ENCODE assay signal across 16 cellular contexts in the genomic region with DNA sequence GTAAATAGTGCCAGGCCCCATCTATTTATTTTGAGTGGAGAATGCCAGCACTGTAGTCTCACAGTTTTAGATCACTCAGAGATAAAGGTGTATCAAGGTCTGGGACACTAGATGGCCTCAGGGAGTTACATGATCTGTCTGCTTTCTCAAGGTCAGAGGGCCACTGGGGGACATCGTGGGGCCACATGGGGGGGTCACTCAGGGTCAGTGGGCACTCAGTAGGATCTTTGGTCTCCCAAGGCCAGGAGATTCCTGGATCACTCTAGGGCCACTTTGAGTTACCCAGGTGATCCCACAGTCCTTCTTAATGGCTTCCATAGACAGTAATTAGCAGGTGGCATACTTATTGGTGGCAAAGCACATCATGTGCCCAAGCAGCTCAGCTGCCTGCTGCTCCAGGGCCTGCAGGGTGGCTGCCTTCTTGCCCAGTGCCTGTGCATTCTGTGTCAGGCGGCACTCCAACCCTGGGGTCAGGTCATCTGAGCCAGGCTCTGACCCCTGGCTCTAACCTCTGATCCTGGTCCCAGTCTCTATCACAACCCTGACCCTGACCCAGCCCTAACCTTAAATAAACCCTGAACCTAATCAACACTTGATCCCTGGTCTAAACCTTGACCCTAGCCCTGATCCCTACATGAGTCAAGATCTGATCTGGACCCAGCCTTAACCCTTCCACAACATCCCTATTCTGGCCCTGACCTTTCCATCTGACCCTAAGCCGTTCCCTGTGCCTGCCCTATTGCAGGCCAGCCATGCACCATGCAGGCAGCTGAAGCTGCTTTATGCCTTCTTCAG. TPM values are rescaled to one million over a fixed set of nuclear protein-coding genes. Genes with fewer than 3 reads are reported as not detected.
DNase-seq lines count a peak whose midpoint lies in the region; ATAC-seq and TF ChIP-seq lines count a peak whose summit lies in the region.
"Had no signal": no experiment of that assay in that cellular context is flagged by ENCODE, and none has a peak within 500 bp of the region (broad histone marks: within the 10 kb centered on the region; RNA-seq: fewer than 3 reads in every experiment).

No MANE protein-coding gene starts in this region.

- DNase-seq in HCT116 (ENCODE audit: low read depth, low spot score), result peak; percentile 13
- no peak for DNase-seq in T-helper 17 cell
- no peak for DNase-seq in left ventricle myocardium inferior
- no peak for DNase-seq in psoas muscle
- DNase-seq in NCI-H146 (lab: John Stamatoyannopoulos, UW), result no peak
- DNase-seq in UCSD-AML1 (lab: John Stamatoyannopoulos, UW; ENCODE audit: unreplicated experiment), result no peak
- no peak for DNase-seq in NCI-H774 (lab: John Stamatoyannopoulos, UW)
- DNase-seq: activated CD4-positive, alpha-beta T cell treated with anti-CD3 and anti-CD28 coated beads for 36 hours; pancreas had no signal

- peak overlapping the region; percentile 100 for H3K4me2 ChIP-seq in HCT116 (ENCODE audit: low read length)
- H3K4me2 ChIP-seq: KMS-11 had no signal

- H4K20me1 ChIP-seq in HCT116 (ENCODE audit: insufficient read depth), result no peaks in the 10 kb centered on the region

- H3K79me2 ChIP-seq in HCT116 (ENCODE audit: insufficient read depth, low read length), result peaks cover 11% of the 10 kb centered on the region; the same call in 1 of the 2 replicates

- no peak overlapping the region for H3K4me3 Mint-ChIP-seq in T-helper 17 cell
- H3K4me3 Mint-ChIP-seq: activated CD4-positive, alpha-beta T cell treated with anti-CD3 and anti-CD28 coated beads for 36 hours; activated T-helper 1 cell treated with anti-CD3 and anti-CD28 coated beads, Interleukin-12 subunit alpha, Interleukin-12 subunit beta, Interleukin-2, Interleukin-4 antibody, amounts not matched to agents 30 ng/mL and 10 ng/mL and 1 ng/mL, durations not matched to agents 14 hours and 24 hours and 36 hours; central memory CD8-positive, alpha-beta T cell; stimulated activated naive CD8-positive, alpha-beta T cell treated with anti-CD3 and anti-CD28 coated beads, Interleukin-15, Interleukin-2, amounts not matched to agents 100 ng/mL and 50 ng/mL, for 24 hours had no signal

- 51 to 61% (median 59%) methylated on average over 3 of the region's 3 CpGs for WGBS in psoas muscle, 3 donors

- peaks cover 47% of the 10 kb centered on the region for H3K27me3 Mint-ChIP-seq in T-helper 17 cell

- H3K27me3 ChIP-seq in HCT116 (ENCODE audit: insufficient read depth, low read length), result no peaks in the 10 kb centered on the region
- H3K27me3 ChIP-seq in left ventricle myocardium inferior (ENCODE audit: low read depth), result peaks cover 3% of the 10 kb centered on the region
- H3K27me3 ChIP-seq in psoas muscle (ENCODE audit: insufficient read depth in 3 of 3, low read length in 2 of 3), result peaks cover 0 to 2% (median 0%) of the 10 kb centered on the region in 3 donors
- H3K27me3 ChIP-seq: pancreas, SJSA1 had no signal

- peaks cover 3% of the 10 kb centered on the region for H3K4me1 Mint-ChIP-seq in T-helper 17 cell
- H3K4me1 Mint-ChIP-seq: central memory CD8-positive, alpha-beta T cell had no signal

- H3K9me2 ChIP-seq in HCT116 (ENCODE audit: insufficient read depth), result no peaks in the 10 kb centered on the region

- H2AFZ ChIP-seq in HCT116 (ENCODE audit: low read depth, low read length, poor library complexity, severe bottlenecking), result no peak overlapping the region

- ATAC-seq in HCT116 (no peak), T-helper 17 cell (no peak), psoas muscle (no peak), GM18861 (IDR thresholded peaks at IDR 0.05; ENCODE audit: unreplicated experiment) (no peak)
- ATAC-seq: activated CD4-positive, alpha-beta T cell treated with anti-CD3 and anti-CD28 coated beads for 36 hours had no signal

- H3K27ac Mint-ChIP-seq in T-helper 17 cell, result peak overlapping the region; percentile 27
- H3K27ac Mint-ChIP-seq: activated CD4-positive, alpha-beta T cell treated with anti-CD3 and anti-CD28 coated beads for 36 hours; activated T-helper 1 cell treated with anti-CD3 and anti-CD28 coated beads, Interleukin-12 subunit alpha, Interleukin-12 subunit beta, Interleukin-2, Interleukin-4 antibody, amounts not matched to agents 30 ng/mL and 10 ng/mL and 1 ng/mL, durations not matched to agents 14 hours and 24 hours and 36 hours; stimulated activated naive CD8-positive, alpha-beta T cell treated with anti-CD3 and anti-CD28 coated beads, Interleukin-15, Interleukin-2, amounts not matched to agents 100 ng/mL and 50 ng/mL, for 24 hours had no signal

- peak in 2 of 3 experiments; percentile 21 to 36; a peak in 3 of 6 replicates for TF ChIP-seq CTCF in HCT116 (IDR thresholded peaks at IDR 0.05 in 2 of 3, conservative IDR thresholded peaks at IDR 0.05 in 1 of 3; ENCODE audit: borderline replicate concordance in 1 of 3, insufficient read depth in 1 of 3, low read depth in 2 of 3, low read length in 2 of 3)
- no peak for TF ChIP-seq CTCF in left ventricle myocardium inferior (IDR thresholded peaks at IDR 0.05; ENCODE audit: borderline replicate concordance)
- no peak for TF ChIP-seq CTCF in psoas muscle (IDR thresholded peaks at IDR 0.05)

- intact Hi-C loops in HCT116 (cut with micrococcal nuclease) (loop anchor here (1.0 kb wide), 1 partner anchor 315 kb away; no protein-coding TSS in a partner anchor), left ventricle myocardium inferior (cut with micrococcal nuclease) (no loop called here), psoas muscle (cut with DNase I) (no loop called here)

- peak overlapping the region; percentile 87; the same call in 1 of the 2 replicates for H3K9ac ChIP-seq in HCT116 (ENCODE audit: low read length)
- H3K9ac ChIP-seq: KMS-11 had no signal

- no peak for TF ChIP-seq RAD21 in HCT116 (IDR thresholded peaks at IDR 0.05; ENCODE audit: low read depth)

- CTCF ChIA-PET in HCT116 (lab: Charles Lee), result interaction anchor here (0.7 to 2.7 kb wide), 3 partner anchors 14 to 314 kb away, joined by 3 to 13 read pairs (median 12); a partner anchor contains a TSS

- H3K36me3 ChIP-seq in HCT116 (ENCODE audit: control insufficient read depth in 1 of 2, insufficient read depth in 2 of 2, low read length in 2 of 2) (no peaks in the 10 kb centered on the region; a peak in 1 of 4 replicates), left ventricle myocardium inferior (peaks cover 16% of the 10 kb centered on the region), psoas muscle (ENCODE audit: insufficient read depth in 1 of 2, low read depth in 1 of 2) (peaks cover 0 to 16% of the 10 kb centered on the region in 2 donors)
- H3K36me3 ChIP-seq: pancreas had no signal

- peaks cover 2% of the 10 kb centered on the region for H3K36me3 Mint-ChIP-seq in T-helper 17 cell (ENCODE audit: low read depth)

- no peaks in the 10 kb centered on the region for H3K9me3 ChIP-seq in HCT116 (ENCODE audit: control insufficient read depth in 1 of 2, insufficient read depth in 1 of 2, low read depth in 1 of 2, low read length in 2 of 2)
- no peaks in the 10 kb centered on the region for H3K9me3 ChIP-seq in T-helper 17 cell (ENCODE audit: control insufficient read depth, low read length, poor library complexity, severe bottlenecking)
- H3K9me3 ChIP-seq in left ventricle myocardium inferior (replicated peaks), result no peaks in the 10 kb centered on the region
- H3K9me3 ChIP-seq in psoas muscle, result no peaks in the 10 kb centered on the region
- H3K9me3 ChIP-seq: HAP-1, pancreas, SJSA1 had no signal

- BruUV-seq in HCT116 (replicated peaks; lab: Mats Ljungman, UMichigan), result no TSS peak

- POLR2A ChIA-PET in HCT116 (lab: Charles Lee), result interaction anchor here (2.6 kb wide), 1 partner anchor 41 kb away, joined by 23 read pairs; a partner anchor contains a TSS

- no peak for TF ChIP-seq POLR2A in HCT116 (IDR thresholded peaks at IDR 0.05; ENCODE audit: borderline replicate concordance, extremely low read depth, insufficient read depth, insufficient read length)

- peaks cover 16 to 46% of the 10 kb centered on the region in 2 experiments for H3K4me1 ChIP-seq in HCT116 (ENCODE audit: control insufficient read depth in 1 of 2, insufficient read depth in 2 of 2, low read length in 2 of 2)
- H3K4me1 ChIP-seq in left ventricle myocardium inferior, result peaks cover 51% of the 10 kb centered on the region
- H3K4me1 ChIP-seq in psoas muscle, result peaks cover 18% of the 10 kb centered on the region

- H3K27ac ChIP-seq in HCT116 (ENCODE audit: low read depth, low read length), result peak overlapping the region; percentile 89
- H3K27ac ChIP-seq in left ventricle myocardium inferior (replicated peaks), result peak overlapping the region; percentile 94
- H3K27ac ChIP-seq in psoas muscle, result peak overlapping the region; percentile 76
- H3K27ac ChIP-seq: KMS-11 had no signal

- peak overlapping the region; percentile 70 to 91; a peak in 3 of 4 replicates for H3K4me3 ChIP-seq in HCT116 (replicated peaks in 1 of 2; ENCODE audit: low read depth in 1 of 2, low read length in 2 of 2)
- H3K4me3 ChIP-seq in left ventricle myocardium inferior, result peak overlapping the region; percentile 93
- H3K4me3 ChIP-seq in psoas muscle, result no peak overlapping the region

- RAD21 ChIA-PET in HCT116 (lab: Charles Lee; ENCODE audit: low non-redundant PET in 1 of 2, low total read pairs in 2 of 2, uncharacterized antibody in 2 of 2, unreplicated experiment in 2 of 2), result interaction anchor here in 1 of 2 experiments (0.6 kb wide), 1 partner anchor 10 kb away, joined by 3 read pairs; no protein-coding TSS in a partner anchor

RNA-seq across cellular contexts. Expression of a gene that starts 1.8 kb away (rescaled TPM):
- total RNA-seq in HCT116 (2021; ENCODE audit: unreplicated experiment) (213 TPM), T-helper 17 cell (1 to 10 TPM in 1 of 2 donors, under 1 TPM in 1; 0.65 to 3.3 TPM), left ventricle myocardium inferior (772 TPM), psoas muscle (100 to 1,000 TPM; 133 to 220 (median 141) TPM)
- 277 and 293 TPM in 2 replicates for polyA plus RNA-seq in HCT116 (2012)
- 100 to 1,000 TPM in 1 of 3 donors, 10 to 100 TPM in 2; 81.6 to 123 (median 95.3) TPM for polyA plus RNA-seq in psoas muscle
- total RNA-seq: activated T-helper 1 cell treated with anti-CD3 and anti-CD28 coated beads, Interleukin-12 subunit alpha, Interleukin-12 subunit beta, Interleukin-2, Interleukin-4 antibody, amounts not matched to agents 30 ng/mL and 10 ng/mL and 1 ng/mL, durations not matched to agents 14 hours and 24 hours and 36 hours had no signal

RNA-seq across cellular contexts. Expression of a gene that starts 14.0 kb away (rescaled TPM):
- 92.8 TPM for total RNA-seq in HCT116 (2021; ENCODE audit: unreplicated experiment)
- polyA plus RNA-seq in HCT116 (2012), result 58.3 and 75.2 TPM in 2 replicates
- total RNA-seq in T-helper 17 cell, result 10 to 100 TPM; 51.4 to 56.6 TPM
- 62.5 TPM for total RNA-seq in left ventricle myocardium inferior
- 100 to 1,000 TPM in 2 of 4 donors, 10 to 100 TPM in 2; 79.5 to 109 (median 96.3) TPM for total RNA-seq in psoas muscle
- polyA plus RNA-seq in psoas muscle, result 10 to 100 TPM; 29.5 to 94.0 (median 42.9) TPM

RNA-seq across cellular contexts. Expression of a gene that starts 30.1 kb away (rescaled TPM):
- total RNA-seq in HCT116 (2021; ENCODE audit: unreplicated experiment) (346 TPM), T-helper 17 cell (100 to 1,000 TPM; 214 to 269 TPM), left ventricle myocardium inferior (203 TPM), psoas muscle (100 to 1,000 TPM; 120 to 200 (median 144) TPM)
- 451 and 469 TPM in 2 replicates for polyA plus RNA-seq in HCT116 (2012)
- 100 to 1,000 TPM; 142 to 166 (median 157) TPM for polyA plus RNA-seq in psoas muscle

RNA-seq across cellular contexts. Expression of a gene that starts 31.5 kb away (rescaled TPM):
- 32.8 TPM for total RNA-seq in HCT116 (2021; ENCODE audit: unreplicated experiment)
- 19.7 and 24.3 TPM in 2 replicates for polyA plus RNA-seq in HCT116 (2012)
- total RNA-seq in T-helper 17 cell, result 10 to 100 TPM; 13.7 to 13.9 TPM
- total RNA-seq in left ventricle myocardium inferior, result 11.9 TPM
- total RNA-seq in psoas muscle, result 10 to 100 TPM; 12.6 to 20.5 (median 14.7) TPM
- 10 to 100 TPM; 20.0 to 26.8 (median 20.8) TPM for polyA plus RNA-seq in psoas muscle

RNA-seq across cellular contexts. Expression of a gene that starts 36.7 kb away (rescaled TPM):
- total RNA-seq in HCT116 (2021; ENCODE audit: unreplicated experiment) (10.4 TPM), T-helper 17 cell (1 to 10 TPM; 1.7 to 8.7 TPM), left ventricle myocardium inferior (92.5 TPM), psoas muscle (10 to 100 TPM; 24.7 to 84.5 (median 29.2) TPM)
- polyA plus RNA-seq in HCT116 (2012), result 10.8 and 11.6 TPM in 2 replicates
- 10 to 100 TPM; 26.7 to 36.1 (median 28.3) TPM for polyA plus RNA-seq in psoas muscle

Comparison
In these comparisons a context has a peak if more than half of its experiments do, and no peak if none do; other contexts are left out.
1. CTCF ChIP-seq: peak in HCT116 (2 of 3); none in left ventricle myocardium inferior (single experiment) and psoas muscle (single experiment).
2. RNA of a gene that starts 1.8 kb away (total RNA-seq): 772 TPM in left ventricle myocardium inferior (single experiment), 213 TPM in HCT116 (single experiment) and 133 to 220 TPM in psoas muscle; 0.65 to 3.3 TPM in T-helper 17 cell; every median in the first group is over 10 times any median in the second.
3. Peak in every context shown above with its lines, with median percentiles within 50 percentile points of each other: H3K27ac ChIP-seq.